ENCODE assay signal across 16 cellular contexts in genomic region chr3:174325834-174326705, GRCh38.
DNase-seq lines count a peak whose midpoint lies in the region; ATAC-seq and TF ChIP-seq lines count a peak whose summit lies in the region.
"Had no signal": no experiment of that assay in that cellular context is flagged by ENCODE, and none has a peak within 500 bp of the region (broad histone marks: within the 10 kb centered on the region; RNA-seq: fewer than 3 reads in every experiment).

No MANE protein-coding gene starts in this region.

- H3K4me3 ChIP-seq in fibroblast of villous mesenchyme (ENCODE audit: low read depth, low read length), result no peak overlapping the region
- H3K4me3 ChIP-seq: cardiac muscle cell, right atrium auricular region, upper lobe of left lung had no signal

- DNase-seq in DMS 273 (lab: John Stamatoyannopoulos, UW; ENCODE audit: unreplicated experiment) (peak; percentile 65), DMS 273 treated with DMSO at 0.1 percent for 48 hours (lab: John Stamatoyannopoulos, UW) (no peak), amniotic stem cell (lab: John Stamatoyannopoulos, UW) (peak; percentile 45), fibroblast of villous mesenchyme (ENCODE audit: low read depth) (peak; percentile 33), cerebellar nuclear complex (lab: John Stamatoyannopoulos, UW) (no peak), NCI-H1930 (lab: John Stamatoyannopoulos, UW) (no peak)
- DNase-seq: Calu3; left colon; NCI-H1092 treated with DMSO at 0.1 percent for 48 hours; stimulated activated CD4-positive, alpha-beta T cell treated with anti-CD3 and anti-CD28 coated beads, Interleukin-4, amount 100 ng/mL, for 4 hours; upper lobe of left lung had no signal

- no peak for TF ChIP-seq CTCF in fibroblast of villous mesenchyme (IDR thresholded peaks at IDR 0.05; ENCODE audit: insufficient read depth, low read depth, low read length)

- ATAC-seq in HG03442 (IDR thresholded peaks at IDR 0.05; ENCODE audit: unreplicated experiment) (no peak), HG03135 (IDR thresholded peaks at IDR 0.05; ENCODE audit: unreplicated experiment) (no peak)
- ATAC-seq: stimulated activated effector memory CD8-positive, alpha-beta T cell treated with anti-CD3 and anti-CD28 coated beads, Interleukin-12 subunit alpha, Interleukin-12 subunit beta, amount 100 ng/mL, for 72 hours had no signal

Comparison
In these comparisons a context has a peak if more than half of its experiments do, and no peak if none do; other contexts are left out.
1. DNase-seq: peak in DMS 273 (single experiment), amniotic stem cell (single experiment) and fibroblast of villous mesenchyme (single experiment); none in DMS 273 treated with DMSO at 0.1 percent for 48 hours (single experiment), cerebellar nuclear complex (0 of 2) and NCI-H1930 (0 of 2).